24 cellular contexts compared by ENCODE assay signal in genomic region chr14:57847096-57847495, GRCh38. TPM values are rescaled to one million over a fixed set of nuclear protein-coding genes. Genes with fewer than 3 reads are reported as not detected.
A peak's percentile ranks its signal among the peaks of the same experiment; 100 is the strongest.
DNase-seq lines count a peak whose midpoint lies in the region; ATAC-seq and TF ChIP-seq lines count a peak whose summit lies in the region.
"Had no signal": no experiment of that assay in that cellular context is flagged by ENCODE, and none has a peak within 500 bp of the region (broad histone marks: within the 10 kb centered on the region; RNA-seq: fewer than 3 reads in every experiment).

No MANE protein-coding gene starts in this region.

- H3K27me3 ChIP-seq in heart right ventricle = no peaks in the 10 kb centered on the region
- no peaks in the 10 kb centered on the region for H3K27me3 ChIP-seq in tibial artery
- H3K27me3 ChIP-seq: neural progenitor cell, sigmoid colon had no signal

- intact Hi-C loops in heart right ventricle (cut with DNase I) = no loop called here
- intact Hi-C loops in Right ventricle myocardium inferior (cut with DNase I) = no loop called here
- intact Hi-C loops in tibial artery (cut with DNase I; ENCODE audit: low total_unique reads) = no loop called here

- DNase-seq in heart right ventricle = no peak
- DNase-seq in Right ventricle myocardium inferior (ENCODE audit: missing footprints) = no peak
- DNase-seq in astrocyte of the spinal cord (ENCODE audit: low read depth, low spot score) = peak; percentile 50
- DNase-seq in foreskin fibroblast = peak; percentile 29 to 77
- DNase-seq in tibial artery = no peak
- no peak for DNase-seq in GM13977 (ENCODE audit: low spot score)
- no peak for DNase-seq in ureter (ENCODE audit: low spot score)
- DNase-seq: 8988T; activated CD4-positive, alpha-beta T cell treated with anti-CD3 and anti-CD28 coated beads, Interleukin-2, amount 50 U/mL, for 1 hour; activated naive CD4-positive, alpha-beta T cell treated with anti-CD3 and anti-CD28 coated beads, Interleukin-2, amount 10 ng/mL, durations not matched to agents 7 days and 5 days; amygdala; C1 segment of cervical spinal cord; central memory CD4-positive, alpha-beta T cell; EL; lower lobe of right lung; NCI-H1105; NCI-H1930; NCI-H2227 treated with DMSO at 0.1 percent for 48 hours; NCI-H69; sigmoid colon had no signal

- no peak overlapping the region for H3K4me3 ChIP-seq in heart right ventricle
- H3K4me3 ChIP-seq in astrocyte of the spinal cord (ENCODE audit: low read depth, low read length) = no peak overlapping the region
- H3K4me3 ChIP-seq in foreskin fibroblast (ENCODE audit: low read depth in 1 of 2, low read length in 2 of 2) = no peak overlapping the region
- no peak overlapping the region for H3K4me3 ChIP-seq in tibial artery
- H3K4me3 ChIP-seq: lower lobe of right lung, neural progenitor cell, sigmoid colon had no signal

- in situ Hi-C loops in astrocyte of the spinal cord (cut with HindIII; ENCODE audit: low sequenced_read_pairs) = no loop called here
- in situ Hi-C loops in GM13977 (cut with MboI; ENCODE audit: low pct_unique_long_range_greater_than_20kb, low sequenced_read_pairs, unreplicated experiment) = no loop called here

- H3K9me3 ChIP-seq in heart right ventricle = no peaks in the 10 kb centered on the region
- no peaks in the 10 kb centered on the region for H3K9me3 ChIP-seq in tibial artery
- H3K9me3 ChIP-seq: lower lobe of right lung, sigmoid colon had no signal

- peaks cover 0 to 15% (median 0%) of the 10 kb centered on the region in 9 donors for H3K4me1 ChIP-seq in heart right ventricle
- H3K4me1 ChIP-seq in tibial artery = peaks cover 0 to 27% (median 5%) of the 10 kb centered on the region in 4 donors
- H3K4me1 ChIP-seq: lower lobe of right lung, sigmoid colon had no signal

- TF ChIP-seq CTCF in heart right ventricle (IDR thresholded peaks at IDR 0.05) (no peak), astrocyte of the spinal cord (IDR thresholded peaks at IDR 0.05; ENCODE audit: low read depth, low read length) (no peak), foreskin fibroblast (IDR thresholded peaks at IDR 0.05; ENCODE audit: low read depth, low read length) (no peak), tibial artery (IDR thresholded peaks at IDR 0.05) (no peak), GM13977 (IDR thresholded peaks at IDR 0.05; ENCODE audit: extremely low read depth, insufficient read depth, missing control alignments) (no peak)

- H3K27ac ChIP-seq in heart right ventricle (peak overlapping the region in 7 of 10 donors; percentile 1 to 61 (median 35)), tibial artery (peak overlapping the region; percentile 18 to 61)
- H3K27ac ChIP-seq: lower lobe of right lung, neural progenitor cell had no signal

- peak in 3 of 8 donors; percentile 22 to 37 (median 30) for ATAC-seq in heart right ventricle
- no peak for ATAC-seq in Right ventricle myocardium inferior
- no peak for ATAC-seq in GM19324 (IDR thresholded peaks at IDR 0.05; ENCODE audit: low FRiP score, unreplicated experiment)
- ATAC-seq: lower lobe of right lung had no signal

- H3K36me3 ChIP-seq in heart right ventricle = no peaks in the 10 kb centered on the region
- no peaks in the 10 kb centered on the region for H3K36me3 ChIP-seq in tibial artery
- H3K36me3 ChIP-seq: lower lobe of right lung, neural progenitor cell, sigmoid colon had no signal

RNA-seq across cellular contexts. Expression of gene SLC35F4, which starts 18.8 kb away (rescaled TPM):
- total RNA-seq in heart right ventricle = not detected
- polyA plus RNA-seq in heart right ventricle = not detected
- not detected for total RNA-seq in Right ventricle myocardium inferior
- not detected for total RNA-seq in ureter
- total RNA-seq: dermis microvascular lymphatic vessel endothelial cell, lower lobe of right lung, M059J, sigmoid colon had no signal
- polyA plus RNA-seq: sigmoid colon had no signal

Comparison
In these comparisons a context has a peak if more than half of its experiments do, and no peak if none do; other contexts are left out.
1. DNase-seq: peak in astrocyte of the spinal cord (single experiment) and foreskin fibroblast (2 of 2); none in heart right ventricle (0 of 2), Right ventricle myocardium inferior (single experiment), tibial artery (0 of 2), GM13977 (single experiment) and ureter (single experiment).